In the genomic region with DNA sequence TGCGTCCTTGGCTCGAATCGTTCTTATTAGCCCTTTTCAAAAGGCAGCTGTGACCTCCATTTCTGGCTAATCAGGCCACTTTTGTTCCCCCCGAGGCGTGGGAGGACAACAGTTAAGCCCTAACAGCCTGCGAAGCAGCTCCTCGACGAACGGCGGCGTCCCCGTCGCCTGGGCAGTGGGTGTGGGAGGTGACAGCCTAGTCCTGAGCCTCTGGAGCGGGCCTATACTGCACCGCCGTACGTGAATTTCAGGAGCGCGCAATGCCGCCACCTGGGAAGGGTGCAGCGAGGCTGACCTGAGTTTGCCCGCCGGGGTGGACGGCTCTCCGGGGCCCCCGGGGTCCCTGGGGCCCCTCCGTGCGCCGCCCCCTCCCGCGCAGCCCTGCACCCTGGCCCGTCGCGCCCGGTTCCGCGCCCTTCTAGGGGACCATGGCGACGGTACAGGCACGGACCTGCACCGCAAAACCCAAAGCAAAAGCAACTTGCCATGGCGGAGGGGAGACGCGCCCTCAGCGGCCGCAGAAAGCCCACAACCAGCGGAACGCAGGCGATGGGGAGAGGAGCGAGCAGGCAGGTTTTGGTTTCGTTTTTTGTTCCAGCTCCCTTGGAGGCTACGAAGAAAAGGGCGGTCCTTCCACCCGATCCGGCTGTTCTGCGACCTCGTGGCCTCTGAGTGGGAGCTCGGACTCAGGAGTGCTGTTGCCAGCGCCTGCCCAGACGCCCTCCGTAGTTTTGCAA, we compare ENCODE assay signal across 1 cellular context.
TF ChIP-seq lines count a peak whose summit lies in the region.

Gene RBM43 (minus strand): TSS at position 624 of the 737 bp plus-strand sequence. CDS start 136 bp downstream, at position 488.

TF ChIP-seq in K562, 482 proteins besides CTCF, POLR2A, EP300 and RAD21 (continued from another document and continues in another):
- TF ChIP-seq, protein P1, sequence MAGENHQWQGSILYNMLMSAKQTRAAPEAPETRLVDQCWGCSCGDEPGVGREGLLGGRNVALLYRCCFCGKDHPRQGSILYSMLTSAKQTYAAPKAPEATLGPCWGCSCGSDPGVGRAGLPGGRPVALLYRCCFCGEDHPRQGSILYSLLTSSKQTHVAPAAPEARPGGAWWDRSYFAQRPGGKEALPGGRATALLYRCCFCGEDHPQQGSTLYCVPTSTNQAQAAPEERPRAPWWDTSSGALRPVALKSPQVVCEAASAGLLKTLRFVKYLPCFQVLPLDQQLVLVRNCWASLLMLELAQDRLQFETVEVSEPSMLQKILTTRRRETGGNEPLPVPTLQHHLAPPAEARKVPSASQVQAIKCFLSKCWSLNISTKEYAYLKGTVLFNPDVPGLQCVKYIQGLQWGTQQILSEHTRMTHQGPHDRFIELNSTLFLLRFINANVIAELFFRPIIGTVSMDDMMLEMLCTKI (IDR thresholded peaks at IDR 0.05; ENCODE audit: partially characterized antibody): no peak
- TF ChIP-seq ZNF695 (CRISPR knock-in tag; IDR thresholded peaks at IDR 0.05) (no peak), NR4A1 (CRISPR knock-in tag; IDR thresholded peaks at IDR 0.05) (peak; percentile 70; the same call in 1 of the 2 replicates), NR4A1 (tag; IDR thresholded peaks at IDR 0.05) (no peak), RBBP5 (IDR thresholded peaks at IDR 0.05; ENCODE audit: borderline replicate concordance, insufficient read depth, low read length, poor library complexity, severe bottlenecking) (peak; percentile 99), IRF2 (CRISPR knock-in tag; IDR thresholded peaks at IDR 0.05) (peak; percentile 99), CBX8 (IDR thresholded peaks at IDR 0.05; ENCODE audit: borderline replicate concordance, extremely low read depth, low read depth, low read length, poor library complexity, severe bottlenecking) (no peak), HNRNPLL (IDR thresholded peaks at IDR 0.05; ENCODE audit: low read depth, low read length, poor library complexity, severe bottlenecking) (peak; percentile 88), ATF4 (CRISPR knock-in tag; IDR thresholded peaks at IDR 0.05) (0 out of 2 replicates have a peak, but pooled peaks have one; percentile 30), CREB3 (tag; conservative IDR thresholded peaks at IDR 0.05; ENCODE audit: low read depth) (no peak), ZNF408 (CRISPR knock-in tag; IDR thresholded peaks at IDR 0.05; ENCODE audit: low read depth) (no peak), FOXJ2 (tag; IDR thresholded peaks at IDR 0.05) (no peak), ZBTB34 (CRISPR knock-in tag; IDR thresholded peaks at IDR 0.05) (no peak), ETV6 (IDR thresholded peaks at IDR 0.05; ENCODE audit: borderline replicate concordance in 1 of 2, low read depth in 2 of 2, low read length in 1 of 2) (no peak), ETV6 (CRISPR knock-in tag; IDR thresholded peaks at IDR 0.05; ENCODE audit: borderline replicate concordance) (no peak), MAFF (IDR thresholded peaks at IDR 0.05; ENCODE audit: low read length) (no peak), L3MBTL2 (IDR thresholded peaks at IDR 0.05) (peak; percentile 90), SMC3 (conservative IDR thresholded peaks at IDR 0.05; ENCODE audit: insufficient read depth, low read depth, low read length) (no peak), CEBPB (tag; IDR thresholded peaks at IDR 0.05) (peak; percentile 65), ZNF589 (CRISPR knock-in tag; IDR thresholded peaks at IDR 0.05; ENCODE audit: low read depth) (no peak), ZBTB2 (IDR thresholded peaks at IDR 0.05) (no peak), BRD4 (IDR thresholded peaks at IDR 0.05) (peak; percentile 83; the same call in 1 of the 2 replicates), ZNF79 (CRISPR knock-in tag; IDR thresholded peaks at IDR 0.05; ENCODE audit: low read depth) (no peak), PHF8 (IDR thresholded peaks at IDR 0.05; ENCODE audit: borderline replicate concordance, low read length) (peak; percentile 84), ZKSCAN3 (CRISPR knock-in tag; IDR thresholded peaks at IDR 0.05) (no peak), ZNF512 (tag; IDR thresholded peaks at IDR 0.05) (no peak), NR1H2 (CRISPR knock-in tag; IDR thresholded peaks at IDR 0.05) (0 out of 2 replicates have a peak, but pooled peaks have one; percentile 86), ETV1 (tag; conservative IDR thresholded peaks at IDR 0.05; ENCODE audit: low read depth) (peak; percentile 2; the same call in 1 of the 2 replicates), SRSF3 (IDR thresholded peaks at IDR 0.05; ENCODE audit: insufficient read depth, low read length) (no peak), HEY1 (CRISPR knock-in tag; IDR thresholded peaks at IDR 0.05; ENCODE audit: borderline replicate concordance) (no peak), ZNF184 (CRISPR knock-in tag; IDR thresholded peaks at IDR 0.05) (no peak), BRF2 (IDR thresholded peaks at IDR 0.05; ENCODE audit: borderline replicate concordance, insufficient read depth, insufficient read length) (no peak), XRCC5 (IDR thresholded peaks at IDR 0.05; ENCODE audit: low read depth, low read length) (no peak), RBM17 (IDR thresholded peaks at IDR 0.05; ENCODE audit: borderline replicate concordance, low read depth, low read length) (no peak), ZNF395 (CRISPR knock-in tag; IDR thresholded peaks at IDR 0.05) (0 out of 2 replicates have a peak, but pooled peaks have one; percentile 41), NFYB (IDR thresholded peaks at IDR 0.05; ENCODE audit: extremely low read depth, insufficient read length) (no peak), MCM7 (IDR thresholded peaks at IDR 0.05) (no peak; a peak in 1 of 4 replicates), CTBP1 (IDR thresholded peaks at IDR 0.05; ENCODE audit: borderline replicate concordance) (peak; percentile 75), GABPB1 (CRISPR knock-in tag; IDR thresholded peaks at IDR 0.05) (peak; percentile 63), ETV5 (CRISPR knock-in tag; IDR thresholded peaks at IDR 0.05; ENCODE audit: low read depth) (no peak; the same call in 1 of the 2 replicates), HMG20A (CRISPR knock-in tag; conservative IDR thresholded peaks at IDR 0.05) (no peak), JUND (IDR thresholded peaks at IDR 0.05; ENCODE audit: borderline replicate concordance, low read depth, low read length) (no peak; the same call in 1 of the 2 replicates), JUND (tag; IDR thresholded peaks at IDR 0.05; ENCODE audit: borderline replicate concordance, low read depth, low read length) (peak; percentile 6; the same call in 1 of the 3 replicates)
- TF ChIP-seq, protein P2, sequence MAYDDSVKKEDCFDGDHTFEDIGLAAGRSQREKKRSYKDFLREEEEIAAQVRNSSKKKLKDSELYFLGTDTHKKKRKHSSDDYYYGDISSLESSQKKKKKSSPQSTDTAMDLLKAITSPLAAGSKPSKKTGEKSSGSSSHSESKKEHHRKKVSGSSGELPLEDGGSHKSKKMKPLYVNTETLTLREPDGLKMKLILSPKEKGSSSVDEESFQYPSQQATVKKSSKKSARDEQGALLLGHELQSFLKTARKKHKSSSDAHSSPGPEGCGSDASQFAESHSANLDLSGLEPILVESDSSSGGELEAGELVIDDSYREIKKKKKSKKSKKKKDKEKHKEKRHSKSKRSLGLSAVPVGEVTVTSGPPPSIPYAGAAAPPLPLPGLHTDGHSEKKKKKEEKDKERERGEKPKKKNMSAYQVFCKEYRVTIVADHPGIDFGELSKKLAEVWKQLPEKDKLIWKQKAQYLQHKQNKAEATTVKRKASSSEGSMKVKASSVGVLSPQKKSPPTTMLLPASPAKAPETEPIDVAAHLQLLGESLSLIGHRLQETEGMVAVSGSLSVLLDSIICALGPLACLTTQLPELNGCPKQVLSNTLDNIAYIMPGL (CRISPR knock-in tag; IDR thresholded peaks at IDR 0.05): no peak
- TF ChIP-seq, protein P3, sequence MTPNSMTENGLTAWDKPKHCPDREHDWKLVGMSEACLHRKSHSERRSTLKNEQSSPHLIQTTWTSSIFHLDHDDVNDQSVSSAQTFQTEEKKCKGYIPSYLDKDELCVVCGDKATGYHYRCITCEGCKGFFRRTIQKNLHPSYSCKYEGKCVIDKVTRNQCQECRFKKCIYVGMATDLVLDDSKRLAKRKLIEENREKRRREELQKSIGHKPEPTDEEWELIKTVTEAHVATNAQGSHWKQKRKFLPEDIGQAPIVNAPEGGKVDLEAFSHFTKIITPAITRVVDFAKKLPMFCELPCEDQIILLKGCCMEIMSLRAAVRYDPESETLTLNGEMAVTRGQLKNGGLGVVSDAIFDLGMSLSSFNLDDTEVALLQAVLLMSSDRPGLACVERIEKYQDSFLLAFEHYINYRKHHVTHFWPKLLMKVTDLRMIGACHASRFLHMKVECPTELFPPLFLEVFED (CRISPR knock-in tag; conservative IDR thresholded peaks at IDR 0.05): no peak
- TF ChIP-seq, protein P4, sequence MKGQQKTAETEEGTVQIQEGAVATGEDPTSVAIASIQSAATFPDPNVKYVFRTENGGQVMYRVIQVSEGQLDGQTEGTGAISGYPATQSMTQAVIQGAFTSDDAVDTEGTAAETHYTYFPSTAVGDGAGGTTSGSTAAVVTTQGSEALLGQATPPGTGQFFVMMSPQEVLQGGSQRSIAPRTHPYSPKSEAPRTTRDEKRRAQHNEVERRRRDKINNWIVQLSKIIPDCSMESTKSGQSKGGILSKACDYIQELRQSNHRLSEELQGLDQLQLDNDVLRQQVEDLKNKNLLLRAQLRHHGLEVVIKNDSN (CRISPR knock-in tag; IDR thresholded peaks at IDR 0.05): no peak
